Comparison of ENCODE assay signal across 1 cellular context in the genomic region with DNA sequence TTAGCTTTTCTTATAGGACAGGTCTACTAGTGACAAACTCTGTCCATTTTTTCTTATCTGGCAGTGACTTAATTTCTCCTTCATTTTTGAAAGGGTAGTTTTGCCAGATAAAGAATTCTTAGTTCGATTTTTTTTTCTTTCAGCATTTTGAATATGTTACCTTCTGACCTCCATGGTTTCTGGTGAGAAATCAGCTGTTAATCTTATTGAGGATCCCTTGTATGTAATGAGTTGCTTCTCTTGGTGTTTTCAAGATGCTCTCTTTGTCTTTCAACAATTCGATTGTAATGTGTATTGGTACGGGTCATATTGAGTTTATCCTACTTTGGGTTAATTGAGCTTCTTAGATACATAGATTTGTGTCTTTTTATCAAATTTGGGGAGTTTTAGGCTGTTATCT.
TF ChIP-seq lines count a peak whose summit lies in the region.

No MANE protein-coding gene starts in this region.

TF ChIP-seq in GM23338, 12 proteins besides CTCF, POLR2A, EP300 and RAD21 (continued from another document):
- no peak for TF ChIP-seq JUNB (IDR thresholded peaks at IDR 0.05; ENCODE audit: unreplicated experiment)
- TF ChIP-seq EZH2 (IDR thresholded peaks at IDR 0.05; ENCODE audit: low read depth, unreplicated experiment), result no peak
